ENCODE assay signal across 7 cellular contexts in the genomic region with DNA sequence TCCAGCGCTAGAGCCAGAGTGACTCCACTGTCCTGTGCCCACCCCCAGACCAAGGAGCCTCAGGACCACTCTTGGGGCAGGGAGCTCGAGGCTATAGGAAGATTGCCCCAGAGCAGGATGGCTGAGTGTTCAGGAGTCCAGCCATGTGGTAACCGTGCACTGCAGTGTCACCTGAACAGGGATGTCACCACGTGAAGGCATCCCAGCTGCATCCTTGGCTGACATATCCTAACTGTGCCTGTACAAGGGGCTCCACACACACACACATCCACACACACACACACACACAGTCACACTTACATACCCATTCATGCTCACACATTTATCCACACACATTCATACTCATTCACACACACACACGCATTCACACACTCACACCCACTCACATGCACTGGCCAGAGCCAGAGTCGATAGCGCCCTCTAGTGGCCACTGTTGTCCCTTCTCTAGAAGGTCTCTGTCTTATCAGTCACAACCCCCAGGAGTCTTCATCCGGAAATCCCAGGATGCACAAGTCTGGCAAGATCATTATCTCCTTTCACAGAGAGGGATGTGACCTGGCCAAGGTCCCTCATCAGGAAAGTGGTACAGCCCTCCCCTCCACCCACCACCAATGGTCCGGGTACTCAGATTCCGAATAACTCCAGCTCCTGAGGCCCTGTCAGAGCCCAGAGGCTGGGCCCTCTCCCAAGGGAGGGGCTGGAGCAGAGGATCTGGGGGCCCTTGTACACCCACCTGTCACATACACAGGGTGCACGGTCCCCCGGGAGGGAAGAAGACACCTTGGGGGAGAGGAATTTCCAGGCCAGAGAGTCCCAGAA. TPM values are rescaled to one million over a fixed set of nuclear protein-coding genes. Genes with fewer than 3 reads are reported as not detected.
DNase-seq lines count a peak whose midpoint lies in the region; ATAC-seq, FAIRE-seq and TF ChIP-seq lines count a peak whose summit lies in the region.

No MANE protein-coding gene starts in this region.

- peak; percentile 75 for ATAC-seq in left lobe of liver

- H3K4me3 ChIP-seq in WERI-Rb-1 (ENCODE audit: low read depth, low read length) (no peak overlapping the region), bronchial epithelial cell (ENCODE audit: low read depth, low read length) (no peak overlapping the region)

- TF ChIP-seq CTCF in GM12873 (IDR thresholded peaks at IDR 0.05; ENCODE audit: insufficient read depth, low read depth, low read length, missing control alignments) = peak; percentile 98
- TF ChIP-seq CTCF in WERI-Rb-1 (IDR thresholded peaks at IDR 0.05; ENCODE audit: low read depth, low read length) = peak; percentile 93
- peak; percentile 83 for TF ChIP-seq CTCF in bronchial epithelial cell (IDR thresholded peaks at IDR 0.05; ENCODE audit: insufficient read depth, low read length, severe bottlenecking)

- no peaks in the 10 kb centered on the region for H3K9me3 ChIP-seq in WERI-Rb-1 (ENCODE audit: severe bottlenecking)

- H3K36me3 ChIP-seq in WERI-Rb-1 = no peaks in the 10 kb centered on the region
- no peaks in the 10 kb centered on the region for H3K36me3 ChIP-seq in bronchial epithelial cell (ENCODE audit: control insufficient read depth, insufficient read depth, low read length)

- H3K27me3 ChIP-seq in WERI-Rb-1 (ENCODE audit: insufficient read depth, low read depth, severe bottlenecking) (no peaks in the 10 kb centered on the region), bronchial epithelial cell (ENCODE audit: control insufficient read depth, insufficient read depth, low read length) (no peaks in the 10 kb centered on the region)

- no peak for FAIRE-seq in bronchial epithelial cell (lab: Jason Lieb, UNC)

- DNase-seq in NCI-H1092 treated with DMSO at 0.1 percent for 48 hours (lab: John Stamatoyannopoulos, UW) (peak; percentile 11), WERI-Rb-1 (peak; percentile 84), bronchial epithelial cell (ENCODE audit: low read depth) (peak; percentile 32), left lobe of liver (ENCODE audit: low spot score) (peak; percentile 52), epidermal melanocyte (ENCODE audit: insufficient read length, low spot score) (no peak)
- DNase-seq in stimulated activated CD4-positive, alpha-beta T cell treated with anti-CD3 and anti-CD28 coated beads, TNF-alpha, amount 100 ng/mL, for 1 hour (ENCODE audit: low read depth in 3 of 3, low spot score in 1 of 3) = peak; percentile 35 to 57 (median 40)

- no peak overlapping the region for H3K27ac ChIP-seq in WERI-Rb-1

RNA-seq across cellular contexts. Expression of a gene that starts 55.1 kb away (rescaled TPM):
- total RNA-seq in bronchial epithelial cell = not detected in 2 replicates
- 1.2 TPM for total RNA-seq in left lobe of liver
